In genomic region chr1:241606544-241606943, GRCh38 we compare ENCODE assay signal across 29 cellular contexts. TPM values are rescaled to one million over a fixed set of nuclear protein-coding genes. Genes with fewer than 3 reads are reported as not detected.
A peak's percentile ranks its signal among the peaks of the same experiment; 100 is the strongest.
DNase-seq lines count a peak whose midpoint lies in the region; ATAC-seq and TF ChIP-seq lines count a peak whose summit lies in the region.
"Had no signal": no experiment of that assay in that cellular context is flagged by ENCODE, and none has a peak within 500 bp of the region (broad histone marks: within the 10 kb centered on the region; RNA-seq: fewer than 3 reads in every experiment).

No MANE protein-coding gene starts in this region.

- no peaks in the 10 kb centered on the region; the same call in 1 of the 2 replicates for H3K36me3 Mint-ChIP-seq in HFFc6 (ENCODE audit: low read depth)
- H3K36me3 Mint-ChIP-seq in stimulated activated naive B cell treated with anti-CD40 and anti-IgM and Interleukin-4, amounts not matched to agents 10 μg/mL and 1 μg/mL and 100 μg/mL, for 72 hours: peaks cover 38 to 48% of the 10 kb centered on the region in 2 donors
- H3K36me3 Mint-ChIP-seq in CD4-positive, alpha-beta T cell (ENCODE audit: low read depth): peaks cover 5% of the 10 kb centered on the region

- H3K27ac ChIP-seq in epithelial cell of prostate: peak overlapping the region; percentile 90
- H3K27ac ChIP-seq in CD4-positive, alpha-beta T cell (ENCODE audit: low read depth, low read length): no peak overlapping the region
- H3K27ac ChIP-seq: prostate gland, sigmoid colon had no signal

- no peak overlapping the region for H3K4me3 Mint-ChIP-seq in HFFc6
- H3K4me3 Mint-ChIP-seq in stimulated activated naive B cell treated with anti-CD40 and anti-IgM and Interleukin-4, amounts not matched to agents 10 μg/mL and 1 μg/mL and 100 μg/mL, for 72 hours: no peak overlapping the region
- no peak overlapping the region for H3K4me3 Mint-ChIP-seq in CD4-positive, alpha-beta T cell
- H3K4me3 Mint-ChIP-seq: activated CD4-positive, alpha-beta T cell treated with anti-CD3 and anti-CD28 coated beads for 36 hours; activated naive CD8-positive, alpha-beta T cell; effector memory CD8-positive, alpha-beta T cell; stimulated activated naive CD8-positive, alpha-beta T cell treated with anti-CD3 and anti-CD28 coated beads, Interleukin-15, amount 100 ng/mL, for 72 hours had no signal

- H3K4me1 Mint-ChIP-seq in HFFc6 (ENCODE audit: low read depth): peaks cover 39% of the 10 kb centered on the region
- peaks cover 47 to 61% of the 10 kb centered on the region in 2 donors for H3K4me1 Mint-ChIP-seq in stimulated activated naive B cell treated with anti-CD40 and anti-IgM and Interleukin-4, amounts not matched to agents 10 μg/mL and 1 μg/mL and 100 μg/mL, for 72 hours
- H3K4me1 Mint-ChIP-seq in CD4-positive, alpha-beta T cell (ENCODE audit: low read depth): no peaks in the 10 kb centered on the region
- H3K4me1 Mint-ChIP-seq: stimulated activated naive CD8-positive, alpha-beta T cell treated with anti-CD3 and anti-CD28 coated beads, Interleukin-15, amount 100 ng/mL, for 72 hours had no signal

- 0 out of 2 replicates have a peak overlapping the region, but pooled peaks have one; percentile 6 for H3K27ac Mint-ChIP-seq in HFFc6
- peak overlapping the region; percentile 37 for H3K27ac Mint-ChIP-seq in stimulated activated naive B cell treated with anti-CD40 and anti-IgM and Interleukin-4, amounts not matched to agents 10 μg/mL and 1 μg/mL and 100 μg/mL, for 72 hours
- no peak overlapping the region for H3K27ac Mint-ChIP-seq in CD4-positive, alpha-beta T cell
- H3K27ac Mint-ChIP-seq: activated CD4-positive, alpha-beta T cell treated with anti-CD3 and anti-CD28 coated beads for 36 hours; activated naive CD8-positive, alpha-beta T cell; stimulated activated naive CD8-positive, alpha-beta T cell treated with anti-CD3 and anti-CD28 coated beads, Interleukin-15, amount 100 ng/mL, for 72 hours had no signal

- CTCF ChIA-PET in CD4-positive, alpha-beta T cell (lab: Charles Lee): no interaction called here

- no peak for DNase-seq in HFFc6
- DNase-seq in RPMI7951 (ENCODE audit: low read depth): peak; percentile 71
- DNase-seq in epithelial cell of prostate (ENCODE audit: low read depth, low spot score): peak; percentile 93
- DNase-seq in stimulated activated naive B cell treated with anti-CD40 and anti-IgM and Interleukin-4, amounts not matched to agents 10 μg/mL and 1 μg/mL and 100 μg/mL, for 72 hours: no peak
- no peak for DNase-seq in UCSD-AML1 (lab: John Stamatoyannopoulos, UW; ENCODE audit: unreplicated experiment)
- DNase-seq in NCI-H1092 (lab: John Stamatoyannopoulos, UW): no peak
- DNase-seq in CD4-positive, alpha-beta T cell: no peak
- DNase-seq: activated CD4-positive, alpha-beta T cell treated with anti-CD3 and anti-CD28 coated beads for 36 hours; activated T-cell treated with anti-CD3 and anti-CD28 coated beads for 4 hours; anterior cingulate cortex; caudate nucleus; cortex of kidney; effector memory CD8-positive, alpha-beta T cell; foreskin melanocyte; GOT3; KBM-7; NCI-H1694; NCI-H2171; NCI-H510A treated with DMSO at 0.1 percent for 48 hours; RPMI8226; sigmoid colon; SK-N-SH; stimulated activated naive CD8-positive, alpha-beta T cell treated with anti-CD3 and anti-CD28 coated beads, Interleukin-15, amount 100 ng/mL, for 72 hours had no signal

- POLR2A ChIA-PET in CD4-positive, alpha-beta T cell (lab: Charles Lee): no interaction called here

- ATAC-seq in stimulated activated naive B cell treated with anti-CD40 and anti-IgM and Interleukin-4, amounts not matched to agents 10 μg/mL and 1 μg/mL and 100 μg/mL, for 72 hours (replicated peaks): no peak
- ATAC-seq in HG03159 (IDR thresholded peaks at IDR 0.05; ENCODE audit: unreplicated experiment): no peak
- no peak for ATAC-seq in CD4-positive, alpha-beta T cell (ENCODE audit: poor library complexity)
- ATAC-seq: activated CD4-positive, alpha-beta T cell treated with anti-CD3 and anti-CD28 coated beads for 36 hours; effector memory CD8-positive, alpha-beta T cell; esophagus mucosa; left lobe of liver; stimulated activated naive CD8-positive, alpha-beta T cell treated with anti-CD3 and anti-CD28 coated beads, Interleukin-15, amount 100 ng/mL, for 72 hours had no signal

- H3K27me3 ChIP-seq in CD4-positive, alpha-beta T cell (ENCODE audit: control insufficient read depth, insufficient read depth, low read length): no peaks in the 10 kb centered on the region
- H3K27me3 ChIP-seq: sigmoid colon had no signal

- no peaks in the 10 kb centered on the region for H3K9me3 ChIP-seq in CD4-positive, alpha-beta T cell (ENCODE audit: control insufficient read depth, low read length)
- H3K9me3 ChIP-seq: prostate gland, sigmoid colon, SK-N-SH had no signal

- H3K9me3 Mint-ChIP-seq in HFFc6: no peaks in the 10 kb centered on the region
- peaks cover 3 to 6% of the 10 kb centered on the region in 2 donors for H3K9me3 Mint-ChIP-seq in stimulated activated naive B cell treated with anti-CD40 and anti-IgM and Interleukin-4, amounts not matched to agents 10 μg/mL and 1 μg/mL and 100 μg/mL, for 72 hours
- H3K9me3 Mint-ChIP-seq in CD4-positive, alpha-beta T cell: no peaks in the 10 kb centered on the region
- H3K9me3 Mint-ChIP-seq: effector memory CD8-positive, alpha-beta T cell; stimulated activated naive CD8-positive, alpha-beta T cell treated with anti-CD3 and anti-CD28 coated beads, Interleukin-15, amount 100 ng/mL, for 72 hours had no signal

- H3K27me3 Mint-ChIP-seq in HFFc6 (ENCODE audit: insufficient read depth): peaks cover 2% of the 10 kb centered on the region; the same call in 1 of the 2 replicates
- no peaks in the 10 kb centered on the region for H3K27me3 Mint-ChIP-seq in stimulated activated naive B cell treated with anti-CD40 and anti-IgM and Interleukin-4, amounts not matched to agents 10 μg/mL and 1 μg/mL and 100 μg/mL, for 72 hours
- H3K27me3 Mint-ChIP-seq in CD4-positive, alpha-beta T cell: no peaks in the 10 kb centered on the region
- H3K27me3 Mint-ChIP-seq: activated CD4-positive, alpha-beta T cell treated with anti-CD3 and anti-CD28 coated beads for 36 hours; activated naive CD8-positive, alpha-beta T cell; effector memory CD8-positive, alpha-beta T cell; stimulated activated naive CD8-positive, alpha-beta T cell treated with anti-CD3 and anti-CD28 coated beads, Interleukin-15, amount 100 ng/mL, for 72 hours had no signal

- TF ChIP-seq CTCF in HFFc6 (IDR thresholded peaks at IDR 0.05): no peak
- TF ChIP-seq CTCF in CD4-positive, alpha-beta T cell (IDR thresholded peaks at IDR 0.05): no peak

- intact Hi-C loops in CD4-positive, alpha-beta T cell (cut with DNase I, micrococcal nuclease): loop anchor here in 1 of 2 experiments (5.0 kb wide), 2 partner anchors 236 to 1716 kb away; no protein-coding TSS in a partner anchor

RNA-seq across cellular contexts. Expression of gene CHML, which starts 33.6 kb away (rescaled TPM):
- total RNA-seq in HFFc6 (2021; fragmentation: NEBNext Ultra II Directional; extraction: Animal tissue kit (Norgen Biotek cat#: 25700)): 10 to 100 TPM; 15.2 to 17.9 (median 16.5) TPM
- 8.8 and 9.7 TPM in 2 replicates for total RNA-seq in RPMI7951 (2014; rRNA removed; shearing (Covaris generic))
- 10 to 100 TPM in 1 of 2 experiments, 1 to 10 TPM in 1; 9.1 to 10.3 TPM for total RNA-seq in CD4-positive, alpha-beta T cell

RNA-seq across cellular contexts. Expression of gene OPN3, which starts 33.6 kb away (rescaled TPM):
- total RNA-seq in HFFc6 (2021; fragmentation: NEBNext Ultra II Directional; extraction: Animal tissue kit (Norgen Biotek cat#: 25700)): 10 to 100 TPM in 2 of 6 experiments, 1 to 10 TPM in 4; 7.3 to 13.1 (median 9.7) TPM
- total RNA-seq in RPMI7951 (2014; rRNA removed; shearing (Covaris generic)): 38.3 and 49.4 TPM in 2 replicates
- total RNA-seq in CD4-positive, alpha-beta T cell: 1 to 10 TPM; 1.9 to 2.3 TPM

RNA-seq across cellular contexts. Expression of gene WDR64, which starts 45.5 kb away (rescaled TPM):
- total RNA-seq in HFFc6 (2021; fragmentation: NEBNext Ultra II Directional; extraction: Animal tissue kit (Norgen Biotek cat#: 25700)): not detected
- not detected in 2 replicates for total RNA-seq in RPMI7951 (2014; rRNA removed; shearing (Covaris generic))
- under 1 TPM in 1 of 2 experiments, not detected in 1; 0.67 TPM for total RNA-seq in CD4-positive, alpha-beta T cell
- total RNA-seq: activated CD4-positive, alpha-beta T cell treated with anti-CD3 and anti-CD28 coated beads for 36 hours; esophagus mucosa; sigmoid colon; T-helper 2 cell treated with Interferon-gamma antibody and Interleukin-4, amounts not matched to agents 100 ng/mL and 5 ng/mL, for 36 hours had no signal

Comparison
In these comparisons a context has a peak if more than half of its experiments do, and no peak if none do; other contexts are left out.
1. DNase-seq: peak in RPMI7951 (single experiment) and epithelial cell of prostate (single experiment); none in HFFc6 (single experiment), stimulated activated naive B cell treated with anti-CD40 and anti-IgM and Interleukin-4, amounts not matched to agents 10 μg/mL and 1 μg/mL and 100 μg/mL, for 72 hours (single experiment), UCSD-AML1 (single experiment), NCI-H1092 (single experiment) and CD4-positive, alpha-beta T cell (0 of 10).